In genomic region chr3:32219537-32219936, GRCh38 we compare ENCODE assay signal across 3 cellular contexts.
TF ChIP-seq lines count a peak whose summit lies in the region.

No MANE protein-coding gene starts in this region.

TF ChIP-seq in SK-N-SH treated with all-trans-retinoic acid at 6 μM for 48 hours, 23 proteins besides CTCF, POLR2A, EP300 and RAD21:
- TF ChIP-seq GLIS3 (CRISPR knock-in tag; IDR thresholded peaks at IDR 0.05) (no peak), ESRRG (CRISPR knock-in tag; IDR thresholded peaks at IDR 0.05) (no peak), ZNF565 (CRISPR knock-in tag; conservative IDR thresholded peaks at IDR 0.05; ENCODE audit: low read depth) (peak; percentile 75; the same call in 1 of the 2 replicates)

TF ChIP-seq in SK-N-SH, 30 proteins besides CTCF, POLR2A, EP300 and RAD21:
- no peak for TF ChIP-seq MXI1 (IDR thresholded peaks at IDR 0.05; ENCODE audit: low read depth, low read length)
- no peak for TF ChIP-seq FOXJ3 (CRISPR knock-in tag; IDR thresholded peaks at IDR 0.05)
TF ChIP-seq in SK-N-SH: peak in this region for 0.

TF ChIP-seq in HepG2, 621 proteins besides CTCF, POLR2A, EP300 and RAD21:
- TF ChIP-seq ZSCAN21 (CRISPR knock-in tag; IDR thresholded peaks at IDR 0.05; ENCODE audit: borderline replicate concordance) (no peak), YY1 (IDR thresholded peaks at IDR 0.05; ENCODE audit: insufficient read depth, insufficient replicate concordance, low read depth, low read length) (peak; percentile 40), GZF1 (CRISPR knock-in tag; IDR thresholded peaks at IDR 0.05) (0 out of 2 replicates have a peak, but pooled peaks have one; percentile 75)
